8 cellular contexts compared by ENCODE assay signal in genomic region chr3:107518050-107518449, GRCh38.
"Had no signal": no experiment of that assay in that cellular context is flagged by ENCODE, and none has a peak within 500 bp of the region (broad histone marks: within the 10 kb centered on the region; RNA-seq: fewer than 3 reads in every experiment).

No MANE protein-coding gene starts in this region.

- DNase-seq: IMR-90, Karpas-422, KBM-7, KG1 had no signal

- H3K4me3 ChIP-seq: K562 had no signal

- ATAC-seq: HepG2, K562 had no signal

- H3K4me2 ChIP-seq: KMS-11 had no signal

- H3K9ac ChIP-seq: KMS-11 had no signal

- H3K27ac ChIP-seq: HL-60, KMS-11 had no signal
